In genomic region chr3:188303823-188304222, GRCh38 we compare ENCODE assay signal across 23 cellular contexts.
"Had no signal": no experiment of that assay in that cellular context is flagged by ENCODE, and none has a peak within 500 bp of the region (broad histone marks: within the 10 kb centered on the region; RNA-seq: fewer than 3 reads in every experiment).

No MANE protein-coding gene starts in this region.

- ATAC-seq: esophagus mucosa; naive thymus-derived CD8-positive, alpha-beta T cell; stimulated activated memory B cell treated with anti-CD40 and anti-IgM and Interleukin-4, amounts not matched to agents 10 μg/mL and 1 μg/mL and 100 μg/mL, for 72 hours; stimulated activated naive CD8-positive, alpha-beta T cell treated with anti-CD3 and anti-CD28 coated beads, Interleukin-15, Interleukin-2, amounts not matched to agents 100 U/mL and 50 U/mL, for 24 hours had no signal

- H3K4me1 ChIP-seq: prostate gland had no signal

- H3K36me3 ChIP-seq: colonic mucosa, prostate gland, tibial nerve, upper lobe of left lung had no signal

- H3K27me3 ChIP-seq: colonic mucosa, foreskin keratinocyte, right atrium auricular region, spleen, tibial nerve, upper lobe of left lung had no signal

- H3K9me3 ChIP-seq: colonic mucosa, prostate gland, right atrium auricular region, spleen, thoracic aorta, tibial nerve, upper lobe of left lung had no signal

- H3K27ac ChIP-seq: colonic mucosa, epithelial cell of prostate, foreskin keratinocyte, prostate gland, right atrium auricular region, skin epidermis, spleen, thoracic aorta, tibial nerve, upper lobe of left lung had no signal

- H3K4me3 ChIP-seq: colonic mucosa, prostate gland, right atrium auricular region, skin epidermis, spleen, thoracic aorta, tibial nerve, upper lobe of left lung had no signal

- DNase-seq: colonic mucosa; effector CD8-positive, alpha-beta T cell; endodermal cell; foreskin keratinocyte; head of caudate nucleus; mesenchymal stem cell; naive thymus-derived CD8-positive, alpha-beta T cell; nephron progenitor cell; nucleus accumbens; spleen; stimulated activated CD4-positive, alpha-beta T cell treated with anti-CD3 and anti-CD28 coated beads, Interleukin-4, amount 100 ng/mL, for 4 hours; stimulated activated naive CD8-positive, alpha-beta T cell treated with anti-CD3 and anti-CD28 coated beads, Interleukin-15, Interleukin-2, amounts not matched to agents 100 U/mL and 50 U/mL, for 24 hours; upper lobe of left lung had no signal

- FAIRE-seq: keratinocyte, urothelium cell line had no signal
